Comparison of ENCODE assay signal across 8 cellular contexts in the genomic region with DNA sequence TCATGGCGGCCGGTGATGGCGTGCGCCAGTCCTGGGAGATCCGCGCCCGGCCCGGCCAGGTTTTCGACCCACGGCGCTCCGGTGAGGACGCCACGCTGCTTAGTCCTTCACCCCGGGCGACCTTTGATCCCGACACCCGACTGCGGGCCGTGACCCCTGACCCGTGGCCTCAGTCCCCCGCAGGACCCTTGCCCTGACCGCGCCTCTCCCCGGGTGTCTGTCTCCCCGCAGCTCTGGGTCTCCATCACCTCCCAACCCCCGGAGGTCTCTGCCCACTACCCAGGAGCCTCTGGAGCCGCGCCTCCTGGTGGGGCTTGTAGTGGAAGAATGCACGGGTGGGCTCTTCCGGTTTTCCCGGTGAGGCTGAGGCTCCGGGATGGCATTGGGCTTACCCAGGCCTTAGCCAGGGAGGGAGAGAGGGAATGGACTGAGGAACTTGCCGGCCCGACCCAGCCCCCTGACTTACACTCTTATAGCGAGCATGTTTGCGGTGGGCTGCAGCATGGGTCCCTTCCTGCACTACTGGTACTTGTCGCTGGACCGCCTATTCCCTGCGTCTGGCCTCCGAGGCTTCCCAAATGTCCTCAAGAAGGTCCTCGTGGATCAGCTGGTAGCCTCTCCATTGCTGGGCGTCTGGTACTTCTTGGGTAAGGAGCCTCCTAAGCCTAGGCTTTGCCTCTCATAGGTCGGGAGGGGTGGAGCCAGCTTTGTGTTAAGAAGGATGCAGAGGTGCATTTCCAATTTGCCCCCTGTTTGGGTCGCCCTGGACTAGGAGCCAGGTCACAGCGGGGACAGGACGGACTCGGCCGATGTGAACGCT. TPM values are rescaled to one million over a fixed set of nuclear protein-coding genes. Genes with fewer than 3 reads are reported as not detected.
DNase-seq lines count a peak whose midpoint lies in the region; ATAC-seq, FAIRE-seq and TF ChIP-seq lines count a peak whose summit lies in the region.

No MANE protein-coding gene starts in this region.

- ATAC-seq in T-cell (replicated peaks in 1 of 4) = no peak
- ATAC-seq in HG02610 (IDR thresholded peaks at IDR 0.05; ENCODE audit: unreplicated experiment) = no peak

- peak overlapping the region; percentile 93 for H3K27ac Mint-ChIP-seq in activated T-cell treated with anti-CD3 and anti-CD28 coated beads, Interleukin-2, amount 50 U/mL, for 24 hours
- H3K27ac Mint-ChIP-seq in T-cell = peak overlapping the region; percentile 95 to 97

- no peaks in the 10 kb centered on the region for H3K27me3 Mint-ChIP-seq in activated T-cell treated with anti-CD3 and anti-CD28 coated beads, Interleukin-2, amount 50 U/mL, for 24 hours
- no peaks in the 10 kb centered on the region for H3K27me3 Mint-ChIP-seq in T-cell

- no peaks in the 10 kb centered on the region for H3K9me3 Mint-ChIP-seq in activated T-cell treated with anti-CD3 and anti-CD28 coated beads, Interleukin-2, amount 50 U/mL, for 24 hours
- no peaks in the 10 kb centered on the region for H3K9me3 Mint-ChIP-seq in T-cell

- POLR2A ChIA-PET in T-cell (lab: Charles Lee) = interaction anchor here (0.6 to 1.3 kb wide), 4 partner anchors 86 to 227 kb away, joined by 3 to 14 read pairs (median 3); a partner anchor contains a TSS

- peak; percentile 37 for DNase-seq in activated T-cell treated with anti-CD3 and anti-CD28 coated beads, Interleukin-2, amount 50 U/mL, for 24 hours
- DNase-seq in activated T-cell treated with anti-CD3 and anti-CD28 coated beads, Interleukin-2, amount 50 U/mL, for 1 hour = no peak
- DNase-seq in T-cell (no peak), fibroblast of pulmonary artery (ENCODE audit: low read depth) (no peak), retinal pigment epithelial cell (ENCODE audit: low read depth) (no peak), HTR-8/SVneo (ENCODE audit: insufficient read length, low spot score) (no peak), iPS-NIHi11 (ENCODE audit: low spot score) (no peak)

- CTCF ChIA-PET in T-cell (lab: Charles Lee) = interaction anchor here in 1 of 2 donors (0.5 to 3.7 kb wide), 11 partner anchors 11 to 888 kb away, joined by 3 to 33 read pairs (median 3); a partner anchor contains a TSS

- H3K4me3 ChIP-seq in fibroblast of pulmonary artery (replicated peaks; ENCODE audit: low read depth, low read length) = peak overlapping the region; percentile 82
- H3K4me3 ChIP-seq in retinal pigment epithelial cell (ENCODE audit: low read length) = peak overlapping the region; percentile 85

- peaks cover 41% of the 10 kb centered on the region for H3K36me3 Mint-ChIP-seq in activated T-cell treated with anti-CD3 and anti-CD28 coated beads, Interleukin-2, amount 50 U/mL, for 24 hours (ENCODE audit: low read depth)
- H3K36me3 Mint-ChIP-seq in T-cell = peaks cover 8% of the 10 kb centered on the region

- H3K4me1 Mint-ChIP-seq in activated T-cell treated with anti-CD3 and anti-CD28 coated beads, Interleukin-2, amount 50 U/mL, for 24 hours (ENCODE audit: low read depth) = peaks cover 25% of the 10 kb centered on the region
- peaks cover 21 to 24% (median 23%) of the 10 kb centered on the region in 3 donors for H3K4me1 Mint-ChIP-seq in T-cell

- no peak for FAIRE-seq in HTR-8/SVneo (lab: Jason Lieb, UNC)

- TF ChIP-seq CTCF in fibroblast of pulmonary artery (IDR thresholded peaks at IDR 0.05; ENCODE audit: low read length, missing control alignments) (no peak), retinal pigment epithelial cell (conservative IDR thresholded peaks at IDR 0.05; ENCODE audit: low read depth, low read length) (no peak)

- H3K4me3 Mint-ChIP-seq in activated T-cell treated with anti-CD3 and anti-CD28 coated beads, Interleukin-2, amount 50 U/mL, for 24 hours = peak overlapping the region; percentile 88
- peak overlapping the region; percentile 87 to 95 (median 87) for H3K4me3 Mint-ChIP-seq in T-cell

RNA-seq across cellular contexts. Expression of a gene that starts 0.6 kb away (rescaled TPM):
- total RNA-seq in T-cell = 1 to 10 TPM; 3.8 to 8.2 (median 8.1) TPM

RNA-seq across cellular contexts. Expression of a gene that starts 10.2 kb away (rescaled TPM):
- total RNA-seq in T-cell = 1 to 10 TPM; 4.7 to 8.3 (median 5.6) TPM

RNA-seq across cellular contexts. Expression of a gene that starts 20.0 kb away (rescaled TPM):
- 10 to 100 TPM in 1 of 5 donors, 1 to 10 TPM in 4; 3.2 to 11.8 (median 5.1) TPM for total RNA-seq in T-cell

RNA-seq across cellular contexts. Expression of a gene that starts 32.6 kb away (rescaled TPM):
- total RNA-seq in T-cell = not detected

RNA-seq across cellular contexts. Expression of a gene that starts 40.6 kb away (rescaled TPM):
- total RNA-seq in T-cell = 10 to 100 TPM; 11.8 to 25.5 (median 17.6) TPM
